Comparison of ENCODE assay signal across 10 cellular contexts in genomic region chr9:31210982-31211570, GRCh38.
DNase-seq lines count a peak whose midpoint lies in the region; ATAC-seq and TF ChIP-seq lines count a peak whose summit lies in the region.
"Had no signal": no experiment of that assay in that cellular context is flagged by ENCODE, and none has a peak within 500 bp of the region (broad histone marks: within the 10 kb centered on the region; RNA-seq: fewer than 3 reads in every experiment).

No MANE protein-coding gene starts in this region.

- no peak overlapping the region for H3K27ac ChIP-seq in effector memory CD4-positive, alpha-beta T cell (ENCODE audit: insufficient read depth, low read length, poor library complexity, severe bottlenecking)
- H3K27ac ChIP-seq: epithelial cell of prostate had no signal

- no peaks in the 10 kb centered on the region for H3K27me3 ChIP-seq in effector memory CD4-positive, alpha-beta T cell (replicated peaks; ENCODE audit: control insufficient read depth, insufficient read depth, low read length, poor library complexity, severe bottlenecking)

- no peaks in the 10 kb centered on the region for H3K9me3 ChIP-seq in effector memory CD4-positive, alpha-beta T cell (ENCODE audit: control insufficient read depth, low read length)

- H3K4me3 ChIP-seq in fibroblast of pulmonary artery (replicated peaks; ENCODE audit: low read depth, low read length), result no peak overlapping the region
- no peak overlapping the region for H3K4me3 ChIP-seq in effector memory CD4-positive, alpha-beta T cell (ENCODE audit: insufficient read depth, low read depth, low read length, poor library complexity, severe bottlenecking)

- no peak for TF ChIP-seq POLR2A in GM18505 (IDR thresholded peaks at IDR 0.05; ENCODE audit: borderline replicate concordance, extremely low read depth, insufficient read depth, insufficient read length)

- peak; percentile 90 for ATAC-seq in GM18505 (IDR thresholded peaks at IDR 0.05; ENCODE audit: unreplicated experiment)
- ATAC-seq in HG02610 (IDR thresholded peaks at IDR 0.05; ENCODE audit: unreplicated experiment), result no peak

- peak; percentile 8 for DNase-seq in A172 (ENCODE audit: low spot score)
- peak; percentile 80 to 83 for DNase-seq in NCI-H524 (lab: John Stamatoyannopoulos, UW)
- DNase-seq in fibroblast of pulmonary artery (ENCODE audit: low read depth), result peak; percentile 33
- DNase-seq in effector memory CD4-positive, alpha-beta T cell, result no peak
- no peak for DNase-seq in occipital lobe (lab: John Stamatoyannopoulos, UW)
- DNase-seq in inferior parietal cortex (ENCODE audit: extremely low spot score), result no peak
- DNase-seq: NCI-H2171 had no signal

- no peaks in the 10 kb centered on the region for H3K36me3 ChIP-seq in effector memory CD4-positive, alpha-beta T cell (ENCODE audit: control insufficient read depth, insufficient read depth, low read length)

- no peak for TF ChIP-seq CTCF in fibroblast of pulmonary artery (IDR thresholded peaks at IDR 0.05; ENCODE audit: low read length, missing control alignments)

- H3K4me1 ChIP-seq in effector memory CD4-positive, alpha-beta T cell (ENCODE audit: control insufficient read depth, insufficient read depth, low read length, poor library complexity, severe bottlenecking), result peaks cover 2% of the 10 kb centered on the region

Comparison
In these comparisons a context has a peak if more than half of its experiments do, and no peak if none do; other contexts are left out.
1. DNase-seq: peak in A172 (single experiment), NCI-H524 (2 of 2) and fibroblast of pulmonary artery (single experiment); none in effector memory CD4-positive, alpha-beta T cell (0 of 3), occipital lobe (single experiment) and inferior parietal cortex (single experiment).